17 cellular contexts compared by ENCODE assay signal in genomic region chr1:187853505-187853904, GRCh38.
"Had no signal": no experiment of that assay in that cellular context is flagged by ENCODE, and none has a peak within 500 bp of the region (broad histone marks: within the 10 kb centered on the region; RNA-seq: fewer than 3 reads in every experiment).

No MANE protein-coding gene starts in this region.

- DNase-seq: KBM-7, NCI-H1092 treated with DMSO at 0.1 percent for 48 hours, NCI-H1436, NCI-H187, NCI-H2029, NCI-H2081 treated with DMSO at 0.1 percent for 48 hours, NCI-H2171, NCI-H226, NCI-H446, NCI-H510A, NCI-H524 treated with DMSO at 0.1 percent for 48 hours, NCI-H748 treated with DMSO at 0.1 percent for 48 hours, Right ventricle myocardium superior, RPMI8226, SIG-M5, SW 1271, T-cell had no signal

- ATAC-seq: T-cell had no signal
